ENCODE assay signal across 1 cellular context in genomic region chr12:46372852-46373302, GRCh38.
TF ChIP-seq lines count a peak whose summit lies in the region.

No MANE protein-coding gene starts in this region.

TF ChIP-seq in HEK293, 187 proteins besides CTCF, POLR2A, EP300 and RAD21 (continued from another document):
- TF ChIP-seq KLF10 (tag by site-specific recombination; IDR thresholded peaks at IDR 0.05) (peak; percentile 95), ZNF2 (tag by site-specific recombination; IDR thresholded peaks at IDR 0.05) (no peak), SP3 (tag by site-specific recombination; IDR thresholded peaks at IDR 0.05) (0 out of 2 replicates have a peak, but pooled peaks have one; percentile 1), ZNF157 (tag by site-specific recombination; IDR thresholded peaks at IDR 0.05) (no peak), ZFP69B (tag by site-specific recombination; IDR thresholded peaks at IDR 0.05) (no peak), ZNF560 (tag by site-specific recombination; IDR thresholded peaks at IDR 0.05; ENCODE audit: borderline replicate concordance) (no peak), KLF1 (tag by site-specific recombination; IDR thresholded peaks at IDR 0.05) (0 out of 2 replicates have a peak, but pooled peaks have one; percentile 5), EGR2 (tag by site-specific recombination; IDR thresholded peaks at IDR 0.05; ENCODE audit: low read depth) (no peak), ZNF354C (tag by site-specific recombination; IDR thresholded peaks at IDR 0.05; ENCODE audit: borderline replicate concordance, low read depth) (no peak), ZBTB1 (tag by site-specific recombination; IDR thresholded peaks at IDR 0.05) (no peak), GLIS2 (tag by site-specific recombination; IDR thresholded peaks at IDR 0.05) (peak; percentile 37; the same call in 1 of the 2 replicates), ZNF843 (tag by site-specific recombination; IDR thresholded peaks at IDR 0.05) (no peak), ZBTB17 (tag by site-specific recombination; IDR thresholded peaks at IDR 0.05) (no peak), ZNF114 (tag by site-specific recombination; IDR thresholded peaks at IDR 0.05) (no peak), SCRT1 (tag by site-specific recombination; IDR thresholded peaks at IDR 0.05; ENCODE audit: borderline replicate concordance) (no peak), ZFHX2 (tag by site-specific recombination; conservative IDR thresholded peaks at IDR 0.05) (no peak), ZNF776 (tag by site-specific recombination; IDR thresholded peaks at IDR 0.05; ENCODE audit: borderline replicate concordance) (no peak), ZSCAN16 (tag by site-specific recombination; IDR thresholded peaks at IDR 0.05) (no peak), SALL2 (tag by site-specific recombination; IDR thresholded peaks at IDR 0.05; ENCODE audit: borderline replicate concordance) (no peak), ZNF23 (tag by site-specific recombination; IDR thresholded peaks at IDR 0.05; ENCODE audit: borderline replicate concordance) (no peak), ZEB2 (tag by site-specific recombination; IDR thresholded peaks at IDR 0.05) (no peak), HOXD13 (CRISPR knock-in tag; IDR thresholded peaks at IDR 0.05; ENCODE audit: borderline replicate concordance) (no peak), GLIS1 (tag by site-specific recombination; IDR thresholded peaks at IDR 0.05) (peak; percentile 38; the same call in 1 of the 2 replicates), ZNF701 (tag by site-specific recombination; IDR thresholded peaks at IDR 0.05) (no peak), ZNF211 (tag by site-specific recombination; IDR thresholded peaks at IDR 0.05; ENCODE audit: low read depth) (no peak), PRDM1 (tag by site-specific recombination; IDR thresholded peaks at IDR 0.05) (peak; percentile 45; the same call in 1 of the 2 replicates), KLF9 (tag by site-specific recombination; IDR thresholded peaks at IDR 0.05; ENCODE audit: low read depth) (peak; percentile 87), ZNF341 (tag by site-specific recombination; IDR thresholded peaks at IDR 0.05; ENCODE audit: low read depth) (no peak)
- TF ChIP-seq, protein P1, sequence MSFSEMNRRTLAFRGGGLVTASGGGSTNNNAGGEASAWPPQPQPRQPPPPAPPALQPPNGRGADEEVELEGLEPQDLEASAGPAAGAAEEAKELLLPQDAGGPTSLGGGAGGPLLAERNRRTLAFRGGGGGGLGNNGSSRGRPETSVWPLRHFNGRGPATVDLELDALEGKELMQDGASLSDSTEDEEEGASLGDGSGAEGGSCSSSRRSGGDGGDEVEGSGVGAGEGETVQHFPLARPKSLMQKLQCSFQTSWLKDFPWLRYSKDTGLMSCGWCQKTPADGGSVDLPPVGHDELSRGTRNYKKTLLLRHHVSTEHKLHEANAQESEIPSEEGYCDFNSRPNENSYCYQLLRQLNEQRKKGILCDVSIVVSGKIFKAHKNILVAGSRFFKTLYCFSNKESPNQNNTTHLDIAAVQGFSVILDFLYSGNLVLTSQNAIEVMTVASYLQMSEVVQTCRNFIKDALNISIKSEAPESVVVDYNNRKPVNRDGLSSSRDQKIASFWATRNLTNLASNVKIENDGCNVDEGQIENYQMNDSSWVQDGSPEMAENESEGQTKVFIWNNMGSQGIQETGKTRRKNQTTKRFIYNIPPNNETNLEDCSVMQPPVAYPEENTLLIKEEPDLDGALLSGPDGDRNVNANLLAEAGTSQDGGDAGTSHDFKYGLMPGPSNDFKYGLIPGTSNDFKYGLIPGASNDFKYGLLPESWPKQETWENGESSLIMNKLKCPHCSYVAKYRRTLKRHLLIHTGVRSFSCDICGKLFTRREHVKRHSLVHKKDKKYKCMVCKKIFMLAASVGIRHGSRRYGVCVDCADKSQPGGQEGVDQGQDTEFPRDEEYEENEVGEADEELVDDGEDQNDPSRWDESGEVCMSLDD (tag by site-specific recombination; IDR thresholded peaks at IDR 0.05), result peak; percentile 87
- TF ChIP-seq, protein P2, sequence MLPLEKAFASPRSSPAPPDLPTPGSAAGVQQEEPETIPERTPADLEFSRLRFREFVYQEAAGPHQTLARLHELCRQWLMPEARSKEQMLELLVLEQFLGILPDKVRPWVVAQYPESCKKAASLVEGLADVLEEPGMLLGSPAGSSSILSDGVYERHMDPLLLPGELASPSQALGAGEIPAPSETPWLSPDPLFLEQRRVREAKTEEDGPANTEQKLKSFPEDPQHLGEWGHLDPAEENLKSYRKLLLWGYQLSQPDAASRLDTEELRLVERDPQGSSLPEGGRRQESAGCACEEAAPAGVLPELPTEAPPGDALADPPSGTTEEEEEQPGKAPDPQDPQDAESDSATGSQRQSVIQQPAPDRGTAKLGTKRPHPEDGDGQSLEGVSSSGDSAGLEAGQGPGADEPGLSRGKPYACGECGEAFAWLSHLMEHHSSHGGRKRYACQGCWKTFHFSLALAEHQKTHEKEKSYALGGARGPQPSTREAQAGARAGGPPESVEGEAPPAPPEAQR (tag by site-specific recombination; IDR thresholded peaks at IDR 0.05), result no peak
- TF ChIP-seq, protein P3, sequence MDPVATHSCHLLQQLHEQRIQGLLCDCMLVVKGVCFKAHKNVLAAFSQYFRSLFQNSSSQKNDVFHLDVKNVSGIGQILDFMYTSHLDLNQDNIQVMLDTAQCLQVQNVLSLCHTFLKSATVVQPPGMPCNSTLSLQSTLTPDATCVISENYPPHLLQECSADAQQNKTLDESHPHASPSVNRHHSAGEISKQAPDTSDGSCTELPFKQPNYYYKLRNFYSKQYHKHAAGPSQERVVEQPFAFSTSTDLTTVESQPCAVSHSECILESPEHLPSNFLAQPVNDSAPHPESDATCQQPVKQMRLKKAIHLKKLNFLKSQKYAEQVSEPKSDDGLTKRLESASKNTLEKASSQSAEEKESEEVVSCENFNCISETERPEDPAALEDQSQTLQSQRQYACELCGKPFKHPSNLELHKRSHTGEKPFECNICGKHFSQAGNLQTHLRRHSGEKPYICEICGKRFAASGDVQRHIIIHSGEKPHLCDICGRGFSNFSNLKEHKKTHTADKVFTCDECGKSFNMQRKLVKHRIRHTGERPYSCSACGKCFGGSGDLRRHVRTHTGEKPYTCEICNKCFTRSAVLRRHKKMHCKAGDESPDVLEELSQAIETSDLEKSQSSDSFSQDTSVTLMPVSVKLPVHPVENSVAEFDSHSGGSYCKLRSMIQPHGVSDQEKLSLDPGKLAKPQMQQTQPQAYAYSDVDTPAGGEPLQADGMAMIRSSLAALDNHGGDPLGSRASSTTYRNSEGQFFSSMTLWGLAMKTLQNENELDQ (tag by site-specific recombination; IDR thresholded peaks at IDR 0.05; ENCODE audit: low read depth), result no peak
TF ChIP-seq in HEK293: peak in this region for 9.
